11 cellular contexts compared by ENCODE assay signal in genomic region chr2:131674174-131674507, GRCh38.
A peak's percentile ranks its signal among the peaks of the same experiment; 100 is the strongest.
DNase-seq lines count a peak whose midpoint lies in the region; ATAC-seq, FAIRE-seq and TF ChIP-seq lines count a peak whose summit lies in the region.
"Had no signal": no experiment of that assay in that cellular context is flagged by ENCODE, and none has a peak within 500 bp of the region (broad histone marks: within the 10 kb centered on the region; RNA-seq: fewer than 3 reads in every experiment).

No MANE protein-coding gene starts in this region.

- H4K20me1 ChIP-seq in SK-N-SH (ENCODE audit: insufficient read depth): no peaks in the 10 kb centered on the region
- H4K20me1 ChIP-seq in OCI-LY7 (ENCODE audit: insufficient read depth, low read length): no peaks in the 10 kb centered on the region
- H4K20me1 ChIP-seq in endothelial cell of umbilical vein (replicated peaks; ENCODE audit: control insufficient read depth, extremely low read depth, insufficient read depth, low read length): no peaks in the 10 kb centered on the region

- TF ChIP-seq POLR2A in endothelial cell of umbilical vein (IDR thresholded peaks at IDR 0.05; ENCODE audit: low read depth, low read length): no peak

- H3K9me3 ChIP-seq in SK-N-SH: no peaks in the 10 kb centered on the region
- H3K9me3 ChIP-seq in OCI-LY7 (ENCODE audit: low read length): no peaks in the 10 kb centered on the region
- H3K9me3 ChIP-seq in endothelial cell of umbilical vein (replicated peaks; ENCODE audit: control insufficient read depth, insufficient read depth, low read length): no peaks in the 10 kb centered on the region

- dilution Hi-C loops in endothelial cell of umbilical vein (cut with MboI; ENCODE audit: extremely low pct_ligation_motif_present, low sequenced_read_pairs): no loop called here

- intact Hi-C loops in OCI-LY7 (cut with micrococcal nuclease; ENCODE audit: unreplicated experiment) (loop anchor here (1.0 to 10.0 kb wide), 3 partner anchors 128 to 473 kb away; partner anchors contain the start of gene CCDC74A), endothelial cell of umbilical vein (cut with micrococcal nuclease) (loop anchor here (1.0 to 10.0 kb wide), 2 partner anchors 128 to 471 kb away; no protein-coding TSS in a partner anchor)

- H3K36me3 Mint-ChIP-seq in progenitor cell of endocrine pancreas (ENCODE audit: insufficient read depth): no peaks in the 10 kb centered on the region

- no peak for TF ChIP-seq RAD21 in SK-N-SH (IDR thresholded peaks at IDR 0.05; ENCODE audit: low read length)

- peak overlapping the region; percentile 87; the same call in 1 of the 2 replicates for H3K4me2 ChIP-seq in SK-N-SH
- peak overlapping the region; percentile 71 for H3K4me2 ChIP-seq in OCI-LY7 (ENCODE audit: low read length)
- peak overlapping the region; percentile 48 for H3K4me2 ChIP-seq in endothelial cell of umbilical vein (ENCODE audit: insufficient read depth, low read length)

- ATAC-seq in SK-N-SH treated with all-trans-retinoic acid at 6 μM for 48 hours (no peak), GM18870 (IDR thresholded peaks at IDR 0.05; ENCODE audit: unreplicated experiment) (no peak)

- no peak overlapping the region for H3K27ac Mint-ChIP-seq in progenitor cell of endocrine pancreas

- no peaks in the 10 kb centered on the region for H3F3A ChIP-seq in SK-N-SH (replicated peaks; ENCODE audit: insufficient read depth)

- BruUV-seq in OCI-LY7 (replicated peaks; lab: Mats Ljungman, UMichigan) (no TSS peak), endothelial cell of umbilical vein (replicated peaks; lab: Mats Ljungman, UMichigan) (no TSS peak)

- H3K9me2 ChIP-seq in SK-N-SH: no peaks in the 10 kb centered on the region
- no peaks in the 10 kb centered on the region for H3K9me2 ChIP-seq in OCI-LY7 (ENCODE audit: insufficient read depth, low read length)

- no peak for TF ChIP-seq EP300 in SK-N-SH (IDR thresholded peaks at IDR 0.05; ENCODE audit: borderline replicate concordance in 1 of 2, low read depth in 1 of 2, low read length in 1 of 2)

- H3K27me3 ChIP-seq in SK-N-SH (ENCODE audit: insufficient read depth): no peaks in the 10 kb centered on the region
- no peaks in the 10 kb centered on the region for H3K27me3 ChIP-seq in endothelial cell of umbilical vein (ENCODE audit: control insufficient read depth in 2 of 2, insufficient read depth in 2 of 2, low read length in 2 of 2)

- peak overlapping the region; percentile 57 for H3K4me3 Mint-ChIP-seq in progenitor cell of endocrine pancreas (ENCODE audit: low read depth)

- no peak for FAIRE-seq in endothelial cell of umbilical vein (lab: Jason Lieb, UNC)
- FAIRE-seq: A204.1, G401.6, TTC549 had no signal

- H3K4me3 ChIP-seq in SK-N-SH (ENCODE audit: low read depth in 2 of 2, low read length in 1 of 2): peak overlapping the region in 1 of 2 experiments; percentile 68; a peak in 1 of 4 replicates
- peak overlapping the region; percentile 62 for H3K4me3 ChIP-seq in OCI-LY7 (ENCODE audit: low read depth, low read length, poor library complexity, severe bottlenecking)
- no peak overlapping the region for H3K4me3 ChIP-seq in endothelial cell of umbilical vein (replicated peaks in 1 of 3; ENCODE audit: insufficient read depth in 1 of 3, low read depth in 1 of 3, low read length in 3 of 3)

- H3K4me1 ChIP-seq in SK-N-SH (ENCODE audit: control insufficient read depth in 1 of 2, insufficient read depth in 2 of 2, low read depth in 1 of 2, low read length in 1 of 2) (peaks cover 0 to 9% of the 10 kb centered on the region in 2 experiments; a peak in 1 of 4 replicates), OCI-LY7 (ENCODE audit: insufficient read depth, low read length, poor library complexity, severe bottlenecking) (peaks cover 32% of the 10 kb centered on the region), endothelial cell of umbilical vein (ENCODE audit: control insufficient read depth, extremely low read depth, insufficient read depth, low read length) (peaks cover 20% of the 10 kb centered on the region)

- DNase-seq in SK-N-SH (no peak), OCI-LY7 (ENCODE audit: low spot score) (no peak), endothelial cell of umbilical vein (ENCODE audit: low read depth, low spot score) (no peak), progenitor cell of endocrine pancreas (ENCODE audit: low spot score, unreplicated experiment) (no peak), H4 (ENCODE audit: low spot score) (no peak)
- no peak for DNase-seq in NK-92 treated with Interleukin-12 subunit alpha and Interleukin-12 subunit beta, amount 100 ng/mL, for 24 hours (lab: John Stamatoyannopoulos, UW)

- H3K9me3 Mint-ChIP-seq in progenitor cell of endocrine pancreas (ENCODE audit: low read depth): no peaks in the 10 kb centered on the region

- no peaks in the 10 kb centered on the region for H3K9me1 ChIP-seq in endothelial cell of umbilical vein (replicated peaks; ENCODE audit: control insufficient read depth, extremely low read depth, insufficient read depth, low read length)

- POLR2A ChIA-PET in SK-N-SH (lab: Yijun Ruan, JAX): interaction anchor here (0.8 to 3.0 kb wide), 2 partner anchors 8 to 127 kb away, joined by 3 to 22 read pairs; no protein-coding TSS in a partner anchor
- POLR2A ChIA-PET in OCI-LY7 (lab: Charles Lee): no interaction called here
- POLR2A ChIA-PET in endothelial cell of umbilical vein (lab: Charles Lee): no interaction called here

- no peaks in the 10 kb centered on the region for H3K79me2 ChIP-seq in SK-N-SH (ENCODE audit: insufficient read depth)
- H3K79me2 ChIP-seq in OCI-LY7 (ENCODE audit: insufficient read depth, low read depth, low read length): no peaks in the 10 kb centered on the region
- H3K79me2 ChIP-seq in endothelial cell of umbilical vein (ENCODE audit: control insufficient read depth, insufficient read depth, low read length): no peaks in the 10 kb centered on the region

- H3K36me3 ChIP-seq in SK-N-SH (replicated peaks in 1 of 2; ENCODE audit: control insufficient read depth in 1 of 2, insufficient read depth in 2 of 2, low read length in 1 of 2) (no peaks in the 10 kb centered on the region), OCI-LY7 (ENCODE audit: insufficient read depth, low read length) (no peaks in the 10 kb centered on the region; the same call in 1 of the 2 replicates), endothelial cell of umbilical vein (ENCODE audit: control insufficient read depth in 2 of 2, extremely low read depth in 1 of 2, insufficient read depth in 2 of 2, low read length in 2 of 2) (no peaks in the 10 kb centered on the region)

- no peak overlapping the region for H3K27ac ChIP-seq in SK-N-SH (ENCODE audit: low read depth in 2 of 2, low read length in 1 of 2)
- H3K27ac ChIP-seq in OCI-LY7 (ENCODE audit: low read depth, low read length, poor library complexity, severe bottlenecking): no peak overlapping the region
- H3K27ac ChIP-seq in endothelial cell of umbilical vein (ENCODE audit: insufficient read depth, low read depth, low read length): no peak overlapping the region

- 8% methylated on average over 5 of the region's 6 CpGs for WGBS in SK-N-SH (ENCODE audit: low lambda C conversion rate)

- CTCF ChIA-PET in SK-N-SH (lab: Yijun Ruan, JAX): interaction anchor here (1.0 to 4.2 kb wide), 10 partner anchors 8 to 521 kb away, joined by 3 to 44 read pairs (median 18); partner anchors contain the start of gene MZT2A
- CTCF ChIA-PET in OCI-LY7 (lab: Charles Lee; ENCODE audit: unreplicated experiment): interaction anchor here (1.1 kb wide), 1 partner anchor 181 kb away, joined by 3 read pairs; no protein-coding TSS in a partner anchor
- CTCF ChIA-PET in endothelial cell of umbilical vein (lab: Charles Lee): interaction anchor here (0.5 to 3.4 kb wide), 9 partner anchors 10 to 878 kb away, joined by 3 to 78 read pairs (median 19); no protein-coding TSS in a partner anchor

- H2AFZ ChIP-seq in SK-N-SH (ENCODE audit: low read depth): peak overlapping the region; percentile 74; the same call in 1 of the 2 replicates
- peak overlapping the region; percentile 8; the same call in 1 of the 2 replicates for H2AFZ ChIP-seq in OCI-LY7 (ENCODE audit: low read length)
- H2AFZ ChIP-seq in endothelial cell of umbilical vein (ENCODE audit: low read depth, low read length): no peak overlapping the region

- H3K9ac ChIP-seq in SK-N-SH (no peak overlapping the region), endothelial cell of umbilical vein (replicated peaks; ENCODE audit: extremely low read depth, insufficient read depth, low read length) (no peak overlapping the region)

- peaks cover 51% of the 10 kb centered on the region for H3K27me3 Mint-ChIP-seq in progenitor cell of endocrine pancreas

- H3K4me1 Mint-ChIP-seq in progenitor cell of endocrine pancreas (ENCODE audit: low read depth): no peaks in the 10 kb centered on the region

- TF ChIP-seq CTCF in SK-N-SH (IDR thresholded peaks at IDR 0.05) (no peak), OCI-LY7 (conservative IDR thresholded peaks at IDR 0.05; ENCODE audit: low read length) (peak; percentile 6; the same call in 1 of the 2 replicates), endothelial cell of umbilical vein (IDR thresholded peaks at IDR 0.05; ENCODE audit: extremely low read depth in 1 of 2, insufficient read depth in 1 of 2, low read depth in 1 of 2, low read length in 2 of 2) (no peak), progenitor cell of endocrine pancreas (IDR thresholded peaks at IDR 0.05; ENCODE audit: unreplicated experiment) (no peak)

TF ChIP-seq in SK-N-SH, 30 proteins besides CTCF, POLR2A, EP300 and RAD21:
- TF ChIP-seq GATA2 (CRISPR knock-in tag; IDR thresholded peaks at IDR 0.05) (no peak), MAX (IDR thresholded peaks at IDR 0.05; ENCODE audit: low read depth) (no peak), FOSL2 (IDR thresholded peaks at IDR 0.05; ENCODE audit: borderline replicate concordance, low read depth) (no peak)

TF ChIP-seq in SK-N-SH treated with all-trans-retinoic acid at 6 μM for 48 hours, 23 proteins besides CTCF, POLR2A, EP300 and RAD21 (continues in another document):
- TF ChIP-seq ZC3H10 (CRISPR knock-in tag; IDR thresholded peaks at IDR 0.05): no peak
- TF ChIP-seq ESRRG (CRISPR knock-in tag; IDR thresholded peaks at IDR 0.05): no peak

TF ChIP-seq in endothelial cell of umbilical vein, 7 proteins besides CTCF, POLR2A, EP300 and RAD21:
- TF ChIP-seq POLR2AphosphoS5 (IDR thresholded peaks at IDR 0.05; ENCODE audit: insufficient read depth, low read depth, low read length) (no peak), MAX (IDR thresholded peaks at IDR 0.05; ENCODE audit: insufficient read depth, insufficient read length) (no peak), GATA2 (IDR thresholded peaks at IDR 0.05; ENCODE audit: insufficient read depth, insufficient read length, low read depth, low read length) (no peak), FOS (IDR thresholded peaks at IDR 0.05; ENCODE audit: borderline replicate concordance, insufficient read depth, low read length) (no peak), MYC (IDR thresholded peaks at IDR 0.05; ENCODE audit: low read depth, low read length) (no peak), EZH2 (IDR thresholded peaks at IDR 0.05; ENCODE audit: borderline replicate concordance, low read depth, low read length, severe bottlenecking) (no peak), JUN (IDR thresholded peaks at IDR 0.05; ENCODE audit: borderline replicate concordance, insufficient read depth, insufficient read length, low read depth) (no peak)
